ENCODE assay signal across 8 cellular contexts in the genomic region with DNA sequence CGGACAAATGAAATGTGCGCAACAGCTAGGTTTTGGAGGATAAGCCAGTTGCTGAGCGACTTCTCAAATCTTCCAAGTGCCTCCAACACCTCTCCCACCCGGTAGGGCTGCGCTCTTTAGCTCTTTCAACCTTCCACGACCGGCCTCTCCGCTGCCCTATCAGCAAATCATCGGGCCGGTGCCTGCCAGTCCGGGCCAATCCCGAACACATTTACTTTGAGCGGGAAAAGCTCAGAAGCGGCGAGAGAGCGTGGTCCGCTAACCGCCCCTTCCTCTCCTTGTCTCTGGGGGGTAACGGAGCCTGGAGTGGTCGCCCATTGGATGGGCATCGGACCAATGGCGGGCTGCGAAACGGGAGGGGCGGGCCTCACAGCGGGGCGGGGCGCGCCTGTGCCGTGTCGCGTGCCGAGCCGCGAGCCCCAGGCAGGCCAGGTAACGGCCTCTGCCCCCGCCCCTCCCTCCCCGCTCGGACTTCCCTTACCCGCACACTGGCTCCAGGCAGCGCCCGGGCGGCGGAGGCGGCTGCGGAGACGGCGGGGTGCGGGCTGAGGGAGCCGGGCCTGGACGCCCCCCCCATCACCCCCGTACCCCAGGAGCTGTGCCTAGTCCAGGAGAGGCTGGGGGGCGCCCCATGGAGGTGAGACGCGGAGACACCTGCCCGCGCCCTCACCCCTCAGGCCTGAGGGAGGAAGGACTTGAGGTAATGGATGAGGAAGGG. TPM values are rescaled to one million over a fixed set of nuclear protein-coding genes. Genes with fewer than 3 reads are reported as not detected.
DNase-seq lines count a peak whose midpoint lies in the region; ATAC-seq, FAIRE-seq and TF ChIP-seq lines count a peak whose summit lies in the region.

A gene (plus strand): TSS at position 486 of the 718 bp plus-strand sequence. CDS start 146 bp downstream, at position 632.

- TF ChIP-seq CTCF in colonic mucosa (IDR thresholded peaks at IDR 0.05) (no peak), osteoblast (IDR thresholded peaks at IDR 0.05; ENCODE audit: extremely low read depth, low read depth, low read length) (no peak)

- intact Hi-C loops in left cardiac atrium (cut with DNase I) (no loop called here), Right ventricle myocardium superior (cut with DNase I) (no loop called here), colonic mucosa (cut with DNase I) (no loop called here)

- peaks cover 19% of the 10 kb centered on the region for H3K27me3 ChIP-seq in colonic mucosa
- peaks cover 31% of the 10 kb centered on the region for H3K27me3 ChIP-seq in osteoblast (ENCODE audit: insufficient read depth, low read length)

- no peak for TF ChIP-seq POLR2A in H54 (IDR thresholded peaks at IDR 0.05; ENCODE audit: low read depth, low read length)

- H3K4me1 ChIP-seq in colonic mucosa (no peaks in the 10 kb centered on the region), osteoblast (ENCODE audit: insufficient read depth, low read length) (no peaks in the 10 kb centered on the region)

- no peaks in the 10 kb centered on the region for H3K79me2 ChIP-seq in osteoblast (ENCODE audit: insufficient read depth, low read length)

- no peaks in the 10 kb centered on the region for H3K9me3 ChIP-seq in colonic mucosa
- no peaks in the 10 kb centered on the region for H3K9me3 ChIP-seq in osteoblast (ENCODE audit: low read depth, low read length)

- no peak for DNase-seq in left cardiac atrium
- no peak for DNase-seq in Right ventricle myocardium superior
- peak; percentile 78 to 88 for DNase-seq in SW 1271 (lab: John Stamatoyannopoulos, UW)
- no peak for DNase-seq in colonic mucosa
- peak; percentile 84 for DNase-seq in osteoblast (ENCODE audit: insufficient read length, low spot score, missing footprints)
- no peak for DNase-seq in NCI-H446 treated with DMSO at 0.1 percent for 48 hours (lab: John Stamatoyannopoulos, UW)
- no peak for DNase-seq in H54 (ENCODE audit: insufficient read length, low spot score)

- H3K36me3 ChIP-seq in colonic mucosa (no peaks in the 10 kb centered on the region), osteoblast (ENCODE audit: insufficient read depth, low read length) (no peaks in the 10 kb centered on the region)

- H3K4me3 ChIP-seq in colonic mucosa (peak within 1 kb of the TSS; percentile 17), osteoblast (ENCODE audit: insufficient read depth, low read length) (peak within 1 kb of the TSS; percentile 43)

- no peak for FAIRE-seq in H54 (lab: Jason Lieb, UNC)

- H2AFZ ChIP-seq in osteoblast (ENCODE audit: low read length): peak within 1 kb of the TSS; percentile 44

- H3K4me2 ChIP-seq in osteoblast (ENCODE audit: insufficient read depth, low read length): peak within 1 kb of the TSS; percentile 55

- H3K27ac ChIP-seq in colonic mucosa (no peak within 1 kb of the TSS), osteoblast (ENCODE audit: low read depth, low read length) (no peak within 1 kb of the TSS)

- peak; percentile 30 to 55 for ATAC-seq in left cardiac atrium
- ATAC-seq in Right ventricle myocardium superior (ENCODE audit: poor library complexity): no peak
- ATAC-seq in HG03439 (IDR thresholded peaks at IDR 0.05; ENCODE audit: unreplicated experiment): no peak

- H3K9ac ChIP-seq in colonic mucosa (ENCODE audit: low read depth in 2 of 2, low read length in 2 of 2): no peak within 1 kb of the TSS

- no peaks in the 10 kb centered on the region for H4K20me1 ChIP-seq in osteoblast (ENCODE audit: insufficient read depth, low read length)

RNA-seq across cellular contexts. Expression of the gene that starts here (rescaled TPM):
- total RNA-seq in left cardiac atrium (under 1 TPM in 1 of 2 donors, not detected in 1; 0.10 TPM), Right ventricle myocardium superior (not detected), colonic mucosa (not detected), osteoblast (under 0.01 TPM in 1 of 2 replicates, not detected in the other)

Comparison
In these comparisons a context has a peak if more than half of its experiments do, and no peak if none do; other contexts are left out.
1. Peak in ATAC-seq in left cardiac atrium; RNA of the gene not detected or under 1 TPM.
2. Peak in DNase-seq, H3K4me3 ChIP-seq and H3K4me2 ChIP-seq in osteoblast; RNA of the gene not detected or under 1 TPM.
3. DNase-seq: peak in SW 1271 (2 of 2); none in left cardiac atrium (single experiment), Right ventricle myocardium superior (single experiment), colonic mucosa (single experiment), NCI-H446 treated with DMSO at 0.1 percent for 48 hours (single experiment) and H54 (single experiment).